Comparison of ENCODE assay signal across 24 cellular contexts in the genomic region with DNA sequence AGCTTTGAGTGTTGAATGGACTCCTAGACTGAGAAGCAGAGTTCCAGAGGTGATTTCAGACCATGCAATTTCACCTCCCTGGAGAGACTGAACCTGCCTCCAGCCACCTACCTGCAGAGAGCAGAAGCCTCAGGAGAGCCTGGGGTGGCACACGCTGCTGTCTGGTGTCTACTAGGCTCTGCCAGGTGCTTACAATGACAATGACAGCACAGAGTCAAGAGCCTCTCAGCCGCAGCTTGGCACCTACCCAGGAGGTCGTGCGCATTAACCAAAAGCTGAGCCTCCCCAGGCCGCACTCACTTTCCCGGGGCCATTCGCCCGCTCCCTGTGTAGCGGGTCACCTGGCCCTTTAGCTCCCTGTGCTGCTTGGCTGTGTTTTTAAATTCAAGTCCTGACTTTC.
DNase-seq lines count a peak whose midpoint lies in the region; FAIRE-seq and TF ChIP-seq lines count a peak whose summit lies in the region.
"Had no signal": no experiment of that assay in that cellular context is flagged by ENCODE, and none has a peak within 500 bp of the region (broad histone marks: within the 10 kb centered on the region; RNA-seq: fewer than 3 reads in every experiment).

No MANE protein-coding gene starts in this region.

- TF ChIP-seq CTCF in thyroid gland (IDR thresholded peaks at IDR 0.05) (no peak), D721Med (IDR thresholded peaks at IDR 0.05; ENCODE audit: insufficient read depth, missing control alignments) (no peak)

- H3K4me1 ChIP-seq in thyroid gland = peaks cover 4 to 21% of the 10 kb centered on the region in 2 donors
- H3K4me1 ChIP-seq: right lobe of liver had no signal

- 46 to 54% methylated on average over 8 to 9 of the region's 9 CpGs for WGBS in thyroid gland, 2 donors

- DNase-seq in NCI-H748 (lab: John Stamatoyannopoulos, UW; ENCODE audit: unreplicated experiment) (peak; percentile 37), NCI-H748 treated with DMSO at 0.1 percent for 48 hours (lab: John Stamatoyannopoulos, UW) (no peak), NCI-H2107 (lab: John Stamatoyannopoulos, UW) (peak; percentile 90), SHP77 treated with DMSO at 0.1 percent for 48 hours (lab: John Stamatoyannopoulos, UW) (peak; percentile 88), thyroid gland (peak; percentile 35 to 65), germinal center (ENCODE audit: low spot score) (no peak), D721Med (ENCODE audit: insufficient read length, low spot score) (no peak), HT-29 (ENCODE audit: low spot score) (no peak)
- DNase-seq: 8988T; activated CD4-positive, alpha-beta T cell treated with anti-CD3 and anti-CD28 coated beads for 48 hours; activated CD8-positive, alpha-beta memory T cell treated with anti-CD3 and anti-CD28 coated beads, Interleukin-2, amount 50 U/mL, for 4 hours; activated effector memory CD4-positive, alpha-beta T cell treated with anti-CD3 and anti-CD28 coated beads, Interleukin-2, amount 50 U/mL, for 16 hours; BE2C; hypothalamus; islet precursor cell; mammary epithelial cell; NK-92 treated with Interleukin-12 subunit alpha and Interleukin-12 subunit beta, amount 100 ng/mL, for 24 hours; right lobe of liver; stomach had no signal

- no peaks in the 10 kb centered on the region for H3K9me3 ChIP-seq in thyroid gland
- H3K9me3 ChIP-seq: BE2C, Peyer's patch, right lobe of liver, stomach had no signal

- no peak for TF ChIP-seq POLR2A in thyroid gland (IDR thresholded peaks at IDR 0.05)

- no peak overlapping the region for H3K27ac ChIP-seq in thyroid gland
- H3K27ac ChIP-seq: coronary artery, Peyer's patch, right lobe of liver had no signal

- H3K36me3 ChIP-seq in thyroid gland = no peaks in the 10 kb centered on the region
- H3K36me3 ChIP-seq: Peyer's patch, right lobe of liver had no signal

- H3K4me3 ChIP-seq in thyroid gland (replicated peaks in 1 of 3) = no peak overlapping the region
- H3K4me3 ChIP-seq: coronary artery, Peyer's patch, right lobe of liver, stomach had no signal

- FAIRE-seq in D721Med (lab: Jason Lieb, UNC) = no peak
- FAIRE-seq: endometrium, GM12891, H1 had no signal

- intact Hi-C loops in thyroid gland (cut with DNase I) = no loop called here

- H3K27me3 ChIP-seq in thyroid gland = no peaks in the 10 kb centered on the region
- H3K27me3 ChIP-seq: BE2C, Peyer's patch, right lobe of liver, stomach had no signal

Comparison
In these comparisons a context has a peak if more than half of its experiments do, and no peak if none do; other contexts are left out.
1. DNase-seq: peak in NCI-H748 (single experiment), NCI-H2107 (single experiment), SHP77 treated with DMSO at 0.1 percent for 48 hours (single experiment) and thyroid gland (2 of 2); none in NCI-H748 treated with DMSO at 0.1 percent for 48 hours (single experiment), germinal center (single experiment), D721Med (single experiment) and HT-29 (single experiment).